ENCODE assay signal across 8 cellular contexts in the genomic region with DNA sequence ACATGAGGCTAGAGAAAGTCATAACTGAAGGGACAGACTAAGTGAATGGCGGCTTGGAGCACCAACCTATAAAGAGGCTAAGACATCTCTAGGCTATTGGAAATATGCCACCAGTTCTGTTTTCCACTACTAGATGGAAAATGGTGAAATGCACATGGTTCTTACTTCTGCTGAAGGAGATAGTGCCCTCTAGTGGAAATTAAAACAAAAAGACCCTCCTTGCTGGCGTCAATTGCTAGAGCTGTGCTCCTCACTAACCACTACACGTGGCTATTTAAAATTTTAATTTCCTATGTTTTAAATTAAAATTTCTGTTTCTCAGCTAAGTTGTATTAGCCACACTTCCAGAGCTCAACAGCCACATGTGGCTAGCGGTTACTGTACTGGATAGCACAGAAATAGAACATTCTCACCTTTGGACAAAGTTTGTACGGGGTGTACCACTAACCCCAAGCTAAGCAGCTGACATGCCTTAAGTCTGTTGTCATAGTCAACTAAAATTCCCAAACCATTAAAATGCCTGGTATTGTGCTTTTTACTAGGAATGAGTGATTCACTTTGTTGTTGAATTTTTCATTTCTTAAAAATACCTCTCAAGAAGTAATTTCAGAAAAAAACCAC. TPM values are rescaled to one million over a fixed set of nuclear protein-coding genes. Genes with fewer than 3 reads are reported as not detected.
DNase-seq lines count a peak whose midpoint lies in the region; ATAC-seq, FAIRE-seq and TF ChIP-seq lines count a peak whose summit lies in the region.

No MANE protein-coding gene starts in this region.

- no peak overlapping the region for H3K4me3 ChIP-seq in astrocyte of the cerebellum (ENCODE audit: low read depth, low read length)

- H3K4me3 Mint-ChIP-seq in naive B cell, result no peak overlapping the region

- H3K36me3 Mint-ChIP-seq in naive B cell, result no peaks in the 10 kb centered on the region

- ATAC-seq in HG03045 (IDR thresholded peaks at IDR 0.05; ENCODE audit: unreplicated experiment), result peak; percentile 47
- ATAC-seq in naive B cell (ENCODE audit: low read depth in 2 of 2), result peak; percentile 45 to 67

- H3K27ac Mint-ChIP-seq in naive B cell, result no peak overlapping the region

- no peaks in the 10 kb centered on the region for H3K9me3 Mint-ChIP-seq in naive B cell

- intact Hi-C loops in head of caudate nucleus (cut with DNase I), result no loop called here

- DNase-seq in ACHN (peak; percentile 49), GM03348 (ENCODE audit: low spot score) (peak; percentile 15), NCI-H345 (lab: John Stamatoyannopoulos, UW) (peak; percentile 46), astrocyte of the cerebellum (ENCODE audit: low read depth) (peak; percentile 4), naive B cell (peak; percentile 31), head of caudate nucleus (no peak), HTR-8/SVneo (ENCODE audit: insufficient read length, low spot score) (no peak)

- TF ChIP-seq CTCF in astrocyte of the cerebellum (IDR thresholded peaks at IDR 0.05; ENCODE audit: low read depth, low read length, missing control alignments), result no peak

- no peak for FAIRE-seq in HTR-8/SVneo (lab: Jason Lieb, UNC)

- no peaks in the 10 kb centered on the region for H3K4me1 Mint-ChIP-seq in naive B cell

- peaks cover 41 to 53% (median 50%) of the 10 kb centered on the region in 3 donors for H3K27me3 Mint-ChIP-seq in naive B cell

- in situ Hi-C loops in ACHN (cut with HindIII; ENCODE audit: low pct_ligation_motif_present, low pct_unique_long_range_greater_than_20kb, low sequenced_read_pairs) (no loop called here), astrocyte of the cerebellum (cut with HindIII; ENCODE audit: low sequenced_read_pairs) (no loop called here)

RNA-seq across cellular contexts. Expression of a gene that starts 34.1 kb away (rescaled TPM):
- polyA plus RNA-seq in naive B cell (ENCODE audit: low read depth in 6 of 6), result not detected

Comparison
In these comparisons a context has a peak if more than half of its experiments do, and no peak if none do; other contexts are left out.
1. DNase-seq: peak in ACHN (single experiment), GM03348 (single experiment), NCI-H345 (single experiment), astrocyte of the cerebellum (single experiment) and naive B cell (single experiment); none in head of caudate nucleus (0 of 42) and HTR-8/SVneo (single experiment).